In genomic region chr16:85570735-85571562, GRCh38 we compare ENCODE assay signal across 8 cellular contexts. TPM values are rescaled to one million over a fixed set of nuclear protein-coding genes. Genes with fewer than 3 reads are reported as not detected.
DNase-seq lines count a peak whose midpoint lies in the region; ATAC-seq and TF ChIP-seq lines count a peak whose summit lies in the region.

No MANE protein-coding gene starts in this region.

- no peak for TF ChIP-seq CTCF in activated CD8-positive, alpha-beta T cell treated with anti-CD3 and anti-CD28 coated beads for 36 hours (IDR thresholded peaks at IDR 0.05)

- CTCF ChIA-PET in activated CD8-positive, alpha-beta T cell treated with anti-CD3 and anti-CD28 coated beads for 36 hours (lab: Charles Lee): interaction anchor here (0.7 to 1.6 kb wide), 5 partner anchors 10 to 151 kb away, joined by 3 to 6 read pairs (median 3); no protein-coding TSS in a partner anchor

- peak; percentile 57 to 58 for ATAC-seq in activated T-cell treated with anti-CD3 and anti-CD28 coated beads, Interleukin-2, amount 50 U/mL, for 4 hours
- peak; percentile 41 for ATAC-seq in HG03378 (IDR thresholded peaks at IDR 0.05; ENCODE audit: unreplicated experiment)
- ATAC-seq in activated CD8-positive, alpha-beta T cell treated with anti-CD3 and anti-CD28 coated beads for 36 hours: peak; percentile 69
- ATAC-seq in natural killer cell treated with Interleukin-12 subunit alpha and Interleukin-12 subunit beta and Interleukin-15 and Interleukin-18, amount 100 ng/mL, for 72 hours: peak; percentile 74 to 79
- no peak for ATAC-seq in HG03025 (IDR thresholded peaks at IDR 0.05; ENCODE audit: low FRiP score, unreplicated experiment)

- peak overlapping the region; percentile 31 for H3K4me3 Mint-ChIP-seq in activated T-cell treated with anti-CD3 and anti-CD28 coated beads, Interleukin-2, amount 50 U/mL, for 4 hours
- peak overlapping the region; percentile 52 for H3K4me3 Mint-ChIP-seq in activated CD8-positive, alpha-beta T cell treated with anti-CD3 and anti-CD28 coated beads for 36 hours
- H3K4me3 Mint-ChIP-seq in natural killer cell treated with Interleukin-12 subunit alpha and Interleukin-12 subunit beta and Interleukin-15 and Interleukin-18, amount 100 ng/mL, for 72 hours: peak overlapping the region; percentile 94

- POLR2A ChIA-PET in activated CD8-positive, alpha-beta T cell treated with anti-CD3 and anti-CD28 coated beads for 36 hours (lab: Charles Lee): interaction anchor here (1.0 to 1.5 kb wide), 2 partner anchors 9 to 16 kb away, joined by 3 to 6 read pairs; no protein-coding TSS in a partner anchor

- no peak for DNase-seq in activated T-cell treated with anti-CD3 and anti-CD28 coated beads, Interleukin-2, amount 50 U/mL, for 4 hours
- no peak for DNase-seq in activated T-cell treated with anti-CD3 and anti-CD28 coated beads, Interleukin-2, amount 50 U/mL, for 1 hour
- peak; percentile 80 for DNase-seq in activated CD8-positive, alpha-beta T cell treated with anti-CD3 and anti-CD28 coated beads for 36 hours
- peak; percentile 81 for DNase-seq in natural killer cell treated with Interleukin-12 subunit alpha and Interleukin-12 subunit beta and Interleukin-15 and Interleukin-18, amount 100 ng/mL, for 72 hours (ENCODE audit: low spot score)
- DNase-seq in NCI-H524 (lab: John Stamatoyannopoulos, UW): no peak
- no peak for DNase-seq in stimulated activated naive CD4-positive, alpha-beta T cell treated with Interleukin-2 at 50 U/mL for 16 hours (lab: John Stamatoyannopoulos, UW)

- H3K9me3 Mint-ChIP-seq in activated T-cell treated with anti-CD3 and anti-CD28 coated beads, Interleukin-2, amount 50 U/mL, for 4 hours: no peaks in the 10 kb centered on the region
- peaks cover 8% of the 10 kb centered on the region for H3K9me3 Mint-ChIP-seq in activated CD8-positive, alpha-beta T cell treated with anti-CD3 and anti-CD28 coated beads for 36 hours
- H3K9me3 Mint-ChIP-seq in natural killer cell treated with Interleukin-12 subunit alpha and Interleukin-12 subunit beta and Interleukin-15 and Interleukin-18, amount 100 ng/mL, for 72 hours: no peaks in the 10 kb centered on the region

- H3K4me1 Mint-ChIP-seq in activated T-cell treated with anti-CD3 and anti-CD28 coated beads, Interleukin-2, amount 50 U/mL, for 4 hours (ENCODE audit: low read depth): peaks cover 63% of the 10 kb centered on the region
- H3K4me1 Mint-ChIP-seq in activated CD8-positive, alpha-beta T cell treated with anti-CD3 and anti-CD28 coated beads for 36 hours (ENCODE audit: low read depth): peaks cover 72% of the 10 kb centered on the region
- peaks cover 76 to 77% of the 10 kb centered on the region in 2 donors for H3K4me1 Mint-ChIP-seq in natural killer cell treated with Interleukin-12 subunit alpha and Interleukin-12 subunit beta and Interleukin-15 and Interleukin-18, amount 100 ng/mL, for 72 hours (ENCODE audit: low read depth in 2 of 2)

- peak overlapping the region; percentile 89 for H3K27ac Mint-ChIP-seq in activated CD8-positive, alpha-beta T cell treated with anti-CD3 and anti-CD28 coated beads for 36 hours
- peak overlapping the region; percentile 97 to 99 for H3K27ac Mint-ChIP-seq in natural killer cell treated with Interleukin-12 subunit alpha and Interleukin-12 subunit beta and Interleukin-15 and Interleukin-18, amount 100 ng/mL, for 72 hours

- no peaks in the 10 kb centered on the region for H3K27me3 Mint-ChIP-seq in activated T-cell treated with anti-CD3 and anti-CD28 coated beads, Interleukin-2, amount 50 U/mL, for 4 hours (ENCODE audit: low read depth)
- H3K27me3 Mint-ChIP-seq in activated CD8-positive, alpha-beta T cell treated with anti-CD3 and anti-CD28 coated beads for 36 hours: no peaks in the 10 kb centered on the region
- H3K27me3 Mint-ChIP-seq in natural killer cell treated with Interleukin-12 subunit alpha and Interleukin-12 subunit beta and Interleukin-15 and Interleukin-18, amount 100 ng/mL, for 72 hours: no peaks in the 10 kb centered on the region

- intact Hi-C loops in activated CD8-positive, alpha-beta T cell treated with anti-CD3 and anti-CD28 coated beads for 36 hours (cut with micrococcal nuclease): no loop called here

- no peaks in the 10 kb centered on the region for H3K36me3 Mint-ChIP-seq in activated T-cell treated with anti-CD3 and anti-CD28 coated beads, Interleukin-2, amount 50 U/mL, for 4 hours (ENCODE audit: insufficient read depth)
- H3K36me3 Mint-ChIP-seq in activated CD8-positive, alpha-beta T cell treated with anti-CD3 and anti-CD28 coated beads for 36 hours (ENCODE audit: low read depth): peaks cover 17% of the 10 kb centered on the region
- no peaks in the 10 kb centered on the region for H3K36me3 Mint-ChIP-seq in natural killer cell treated with Interleukin-12 subunit alpha and Interleukin-12 subunit beta and Interleukin-15 and Interleukin-18, amount 100 ng/mL, for 72 hours

RNA-seq across cellular contexts. Expression of gene GSE1, which starts 42.2 kb away (rescaled TPM):
- total RNA-seq in activated T-cell treated with anti-CD3 and anti-CD28 coated beads, Interleukin-2, amount 50 U/mL, for 4 hours: 10 to 100 TPM; 15.5 to 15.6 (median 15.5) TPM
- 10 to 100 TPM; 33.6 to 34.5 TPM for total RNA-seq in activated CD8-positive, alpha-beta T cell treated with anti-CD3 and anti-CD28 coated beads for 36 hours
- total RNA-seq in natural killer cell treated with Interleukin-12 subunit alpha and Interleukin-12 subunit beta and Interleukin-15 and Interleukin-18, amount 100 ng/mL, for 72 hours: 100 to 1,000 TPM in 1 of 2 donors, 10 to 100 TPM in 1; 84.9 to 146 TPM

Comparison
In these comparisons a context has a peak if more than half of its experiments do, and no peak if none do; other contexts are left out.
1. DNase-seq: peak in activated CD8-positive, alpha-beta T cell treated with anti-CD3 and anti-CD28 coated beads for 36 hours (single experiment) and natural killer cell treated with Interleukin-12 subunit alpha and Interleukin-12 subunit beta and Interleukin-15 and Interleukin-18, amount 100 ng/mL, for 72 hours (single experiment); none in activated T-cell treated with anti-CD3 and anti-CD28 coated beads, Interleukin-2, amount 50 U/mL, for 4 hours (single experiment), activated T-cell treated with anti-CD3 and anti-CD28 coated beads, Interleukin-2, amount 50 U/mL, for 1 hour (single experiment), NCI-H524 (0 of 2) and stimulated activated naive CD4-positive, alpha-beta T cell treated with Interleukin-2 at 50 U/mL for 16 hours (single experiment).
2. H3K4me3 Mint-ChIP-seq: peak in every context shown above with its lines; median percentile 94 in natural killer cell treated with Interleukin-12 subunit alpha and Interleukin-12 subunit beta and Interleukin-15 and Interleukin-18, amount 100 ng/mL, for 72 hours; 52 in activated CD8-positive, alpha-beta T cell treated with anti-CD3 and anti-CD28 coated beads for 36 hours; 31 in activated T-cell treated with anti-CD3 and anti-CD28 coated beads, Interleukin-2, amount 50 U/mL, for 4 hours.